18 cellular contexts compared by ENCODE assay signal in genomic region chr22:43946391-43946680, GRCh38. TPM values are rescaled to one million over a fixed set of nuclear protein-coding genes. Genes with fewer than 3 reads are reported as not detected.
DNase-seq lines count a peak whose midpoint lies in the region; ATAC-seq, FAIRE-seq and TF ChIP-seq lines count a peak whose summit lies in the region.
"Had no signal": no experiment of that assay in that cellular context is flagged by ENCODE, and none has a peak within 500 bp of the region (broad histone marks: within the 10 kb centered on the region; RNA-seq: fewer than 3 reads in every experiment).

No MANE protein-coding gene starts in this region.

- in situ Hi-C loops in Panc1 (cut with HindIII; ENCODE audit: low pct_unique_long_range_greater_than_20kb, low sequenced_read_pairs): no loop called here

- WGBS in A549 (ENCODE audit: missing lambda C conversion rate): 68% methylated on average over 4 of the region's 7 CpGs

- peaks cover 4% of the 10 kb centered on the region for H3K27me3 Mint-ChIP-seq in activated CD4-positive, alpha-beta memory T cell treated with anti-CD3 and anti-CD28 coated beads for 36 hours

- H3K9me3 ChIP-seq in A549 (no peaks in the 10 kb centered on the region), Panc1 (ENCODE audit: control insufficient read depth, insufficient read depth, low read depth, low read length) (no peaks in the 10 kb centered on the region)
- H3K9me3 ChIP-seq: prostate gland, thoracic aorta had no signal

- H3K4me1 Mint-ChIP-seq in activated CD4-positive, alpha-beta memory T cell treated with anti-CD3 and anti-CD28 coated beads for 36 hours (ENCODE audit: low read depth): no peaks in the 10 kb centered on the region
- H3K4me1 Mint-ChIP-seq: T-helper 17 cell had no signal

- no peak for TF ChIP-seq RAD21 in A549 (conservative IDR thresholded peaks at IDR 0.05 in 1 of 2, IDR thresholded peaks at IDR 0.05 in 1 of 2)

- TF ChIP-seq POLR2A in A549 (IDR thresholded peaks at IDR 0.05; ENCODE audit: low read length): no peak
- no peak for TF ChIP-seq POLR2A in erythroblast (IDR thresholded peaks at IDR 0.05; ENCODE audit: low read length)

- POLR2A ChIA-PET in A549 (lab: Yijun Ruan, JAX) (interaction anchor here (1.1 to 1.9 kb wide), 3 partner anchors 8 to 63 kb away, joined by 3 to 12 read pairs (median 4); partner anchors contain the start of genes PNPLA3 and SAMM50), Panc1 (lab: Charles Lee) (no interaction called here)
- POLR2A ChIA-PET in activated CD4-positive, alpha-beta memory T cell treated with anti-CD3 and anti-CD28 coated beads for 36 hours (lab: Charles Lee): no interaction called here

- H3K36me3 ChIP-seq in Panc1 (ENCODE audit: control insufficient read depth, insufficient read depth, low read length): no peaks in the 10 kb centered on the region
- H3K36me3 ChIP-seq: prostate gland, thoracic aorta had no signal

- H3K27ac ChIP-seq in A549 (no peak overlapping the region), Panc1 (ENCODE audit: low read length) (no peak overlapping the region)
- H3K27ac ChIP-seq: prostate gland, thoracic aorta had no signal

- intact Hi-C loops in Panc1 (cut with micrococcal nuclease; ENCODE audit: unreplicated experiment): no loop called here
- intact Hi-C loops in activated CD4-positive, alpha-beta memory T cell treated with anti-CD3 and anti-CD28 coated beads for 36 hours (cut with micrococcal nuclease): loop anchor here (1.0 kb wide), 1 partner anchor 63 kb away; no protein-coding TSS in a partner anchor

- FAIRE-seq in A549 (lab: Jason Lieb, UNC): no peak

- no peaks in the 10 kb centered on the region for H3K36me3 Mint-ChIP-seq in activated CD4-positive, alpha-beta memory T cell treated with anti-CD3 and anti-CD28 coated beads for 36 hours
- H3K36me3 Mint-ChIP-seq: IgD-negative memory B cell had no signal

- no peak overlapping the region for H3K4me3 Mint-ChIP-seq in activated CD4-positive, alpha-beta memory T cell treated with anti-CD3 and anti-CD28 coated beads for 36 hours
- H3K4me3 Mint-ChIP-seq: T-helper 17 cell had no signal

- TF ChIP-seq EP300 in A549 (IDR thresholded peaks at IDR 0.05): no peak

- no peaks in the 10 kb centered on the region for H3K27me3 ChIP-seq in Panc1 (ENCODE audit: control insufficient read depth, insufficient read depth, low read length)

- H3K4me1 ChIP-seq in A549 (no peaks in the 10 kb centered on the region), Panc1 (ENCODE audit: control insufficient read depth, insufficient read depth, low read length) (no peaks in the 10 kb centered on the region)
- H3K4me1 ChIP-seq: prostate gland had no signal

- DNase-seq in A549 (ENCODE audit: low read depth in 1 of 2, low spot score in 1 of 2) (peak; percentile 26 to 28), EH (ENCODE audit: low read depth) (peak; percentile 28), Panc1 (ENCODE audit: low read depth, low spot score) (no peak), erythroblast (lab: John Stamatoyannopoulos, UW) (peak; percentile 30 to 44), SW 1271 (lab: John Stamatoyannopoulos, UW) (no peak), DMS153 (lab: John Stamatoyannopoulos, UW) (no peak), mucosa of gallbladder (ENCODE audit: low spot score) (no peak)
- no peak for DNase-seq in activated CD4-positive, alpha-beta memory T cell treated with anti-CD3 and anti-CD28 coated beads for 36 hours
- DNase-seq: NCI-H1417 treated with DMSO at 0.1 percent for 48 hours, NCI-H510A treated with DMSO at 0.1 percent for 48 hours had no signal

- CTCF ChIA-PET in A549 (lab: Yijun Ruan, JAX) (interaction anchor here (0.6 to 3.6 kb wide), 25 partner anchors 8 to 679 kb away, joined by 3 to 20 read pairs (median 6); partner anchors contain the start of genes PNPLA3 and SAMM50), Panc1 (lab: Charles Lee) (interaction anchor here (0.6 to 1.9 kb wide), 8 partner anchors 8 to 802 kb away, joined by 3 to 13 read pairs (median 5); partner anchors contain the start of gene PNPLA3)
- CTCF ChIA-PET in activated CD4-positive, alpha-beta memory T cell treated with anti-CD3 and anti-CD28 coated beads for 36 hours (lab: Charles Lee): interaction anchor here (0.6 to 3.5 kb wide), 23 partner anchors 8 to 673 kb away, joined by 3 to 39 read pairs (median 5); partner anchors contain the start of genes PNPLA3 and SAMM50

- no peaks in the 10 kb centered on the region for H3K9me3 Mint-ChIP-seq in activated CD4-positive, alpha-beta memory T cell treated with anti-CD3 and anti-CD28 coated beads for 36 hours

- H3K27ac Mint-ChIP-seq in activated CD4-positive, alpha-beta memory T cell treated with anti-CD3 and anti-CD28 coated beads for 36 hours: no peak overlapping the region
- H3K27ac Mint-ChIP-seq: IgD-negative memory B cell, T-helper 17 cell had no signal

- H3K4me3 ChIP-seq in A549: no peak overlapping the region
- H3K4me3 ChIP-seq in Panc1 (ENCODE audit: low read depth in 2 of 2, low read length in 2 of 2): no peak overlapping the region
- H3K4me3 ChIP-seq: prostate gland, thoracic aorta had no signal

- TF ChIP-seq CTCF in A549 (IDR thresholded peaks at IDR 0.05): no peak
- TF ChIP-seq CTCF in Panc1 (IDR thresholded peaks at IDR 0.05): no peak

- peak; percentile 75 to 78 for ATAC-seq in A549
- peak; percentile 68 for ATAC-seq in Panc1

- no peak overlapping the region for H3K4me2 ChIP-seq in A549

- no TSS peak for BruUV-seq in Panc1 (replicated peaks; lab: Mats Ljungman, UMichigan)

TF ChIP-seq in A549, 52 proteins besides CTCF, POLR2A, EP300 and RAD21:
- TF ChIP-seq RCOR1 (IDR thresholded peaks at IDR 0.05; ENCODE audit: low read depth, low read length): no peak
TF ChIP-seq in A549: peak in this region for 0.

RNA-seq across cellular contexts. Expression of gene SAMM50, which starts 8.9 kb away (rescaled TPM):
- 37.1 and 51.4 TPM in 2 replicates for polyA plus RNA-seq in A549 (2011; rRNA removed)
- 31.9 and 32.9 TPM in 2 replicates for polyA plus RNA-seq in A549 (2012; cell fraction: cytosol; rRNA removed)
- polyA plus RNA-seq in A549 (2012; cell fraction: nucleus; rRNA removed): 25.3 and 36.5 TPM in 2 replicates
- 49.3 to 50.8 TPM (median 49.3 TPM) in 3 replicates for polyA plus RNA-seq in A549 (2017; fragmentation: RNase III; extraction: RNeasy Plus Mini Kit Qiagen cat#74134 plus additional on column Dnase treatment)
- polyA minus RNA-seq in A549 (2011; rRNA and poly(A)+ RNA removed): 29.6 and 33.1 TPM in 2 replicates
- 40.5 TPM for total RNA-seq in Panc1 (2021; ENCODE audit: unreplicated experiment)
- 40.6 TPM for polyA plus RNA-seq in Panc1 (2012; ENCODE audit: insufficient read length)
- 10 to 100 TPM; 41.9 to 42.9 TPM for total RNA-seq in activated CD4-positive, alpha-beta memory T cell treated with anti-CD3 and anti-CD28 coated beads for 36 hours
- total RNA-seq in mucosa of gallbladder: 51.8 TPM

RNA-seq across cellular contexts. Expression of gene PNPLA3, which starts 22.7 kb away (rescaled TPM):
- polyA plus RNA-seq in A549 (2011; rRNA removed): 1.3 TPM in 2 replicates
- polyA plus RNA-seq in A549 (2012; cell fraction: cytosol; rRNA removed): 0.99 and 1.2 TPM in 2 replicates
- polyA plus RNA-seq in A549 (2012; cell fraction: nucleus; rRNA removed): 2.2 and 2.3 TPM in 2 replicates
- polyA plus RNA-seq in A549 (2017; fragmentation: RNase III; extraction: RNeasy Plus Mini Kit Qiagen cat#74134 plus additional on column Dnase treatment): 1.00 to 1.8 TPM (median 1.3 TPM) in 3 replicates
- 1.2 and 1.6 TPM in 2 replicates for polyA minus RNA-seq in A549 (2011; rRNA and poly(A)+ RNA removed)
- total RNA-seq in Panc1 (2021; ENCODE audit: unreplicated experiment): 4.9 TPM
- polyA plus RNA-seq in Panc1 (2012; ENCODE audit: insufficient read length): 3.8 TPM
- under 1 TPM; 0.31 to 0.50 TPM for total RNA-seq in activated CD4-positive, alpha-beta memory T cell treated with anti-CD3 and anti-CD28 coated beads for 36 hours
- 11.4 TPM for total RNA-seq in mucosa of gallbladder
- total RNA-seq: T-helper 17 cell, thoracic aorta had no signal
- polyA plus RNA-seq: aorta, IgD-negative memory B cell had no signal

RNA-seq across cellular contexts. Expression of gene PNPLA5, which starts 54.5 kb away (rescaled TPM):
- polyA plus RNA-seq in A549 (2011; rRNA removed) (not detected in 2 replicates), A549 (2017; fragmentation: RNase III; extraction: RNeasy Plus Mini Kit Qiagen cat#74134 plus additional on column Dnase treatment) (not detected in 3 replicates)
- polyA plus RNA-seq in A549 (2012; cell fraction: cytosol; rRNA removed): not detected in 2 replicates
- not detected in 2 replicates for polyA plus RNA-seq in A549 (2012; cell fraction: nucleus; rRNA removed)
- polyA minus RNA-seq in A549 (2011; rRNA and poly(A)+ RNA removed): not detected in 2 replicates
- total RNA-seq in Panc1 (2021; ENCODE audit: unreplicated experiment) (not detected), mucosa of gallbladder (not detected)
- 0.11 TPM for polyA plus RNA-seq in Panc1 (2012; ENCODE audit: insufficient read length)
- total RNA-seq in activated CD4-positive, alpha-beta memory T cell treated with anti-CD3 and anti-CD28 coated beads for 36 hours: not detected
- total RNA-seq: aorta, G401, left colon, prostate gland, T-helper 17 cell, thoracic aorta had no signal
- polyA plus RNA-seq: BJ, IgD-negative memory B cell had no signal

Comparison
In these comparisons a context has a peak if more than half of its experiments do, and no peak if none do; other contexts are left out.
1. DNase-seq: peak in A549 (2 of 2), EH (single experiment) and erythroblast (2 of 2); none in Panc1 (single experiment), SW 1271 (0 of 2), DMS153 (single experiment), activated CD4-positive, alpha-beta memory T cell treated with anti-CD3 and anti-CD28 coated beads for 36 hours (single experiment) and mucosa of gallbladder (single experiment).